In the genomic region with DNA sequence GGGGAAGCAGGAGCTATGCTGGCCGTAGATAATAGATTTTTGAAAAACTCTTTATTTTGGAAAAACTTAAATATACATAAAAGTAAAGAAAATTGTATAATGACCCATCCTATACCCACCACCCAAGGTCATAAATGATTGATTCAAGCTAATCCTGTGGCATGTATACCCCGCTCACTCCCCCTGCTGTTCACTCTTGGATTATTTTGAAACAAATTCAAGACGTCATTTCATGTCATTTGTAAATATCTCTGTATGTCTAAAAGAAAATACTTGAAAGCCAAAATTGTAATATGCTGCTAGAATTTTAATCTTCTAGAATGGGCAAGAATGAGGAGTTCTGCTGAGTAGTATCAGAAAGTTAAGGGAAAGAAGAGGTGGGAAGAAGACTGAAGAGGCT, we compare ENCODE assay signal across 12 cellular contexts.
A peak's percentile ranks its signal among the peaks of the same experiment; 100 is the strongest.
DNase-seq lines count a peak whose midpoint lies in the region; ATAC-seq, FAIRE-seq and TF ChIP-seq lines count a peak whose summit lies in the region.
"Had no signal": no experiment of that assay in that cellular context is flagged by ENCODE, and none has a peak within 500 bp of the region (broad histone marks: within the 10 kb centered on the region; RNA-seq: fewer than 3 reads in every experiment).

No MANE protein-coding gene starts in this region.

- ATAC-seq in A549 (no peak), GM23338 (peak; percentile 49), WTC11 (peak; percentile 46; the same call in 1 of the 2 replicates), GM19035 (IDR thresholded peaks at IDR 0.05; ENCODE audit: unreplicated experiment) (no peak)
- no peak for ATAC-seq in activated CD4-positive, alpha-beta T cell treated with anti-CD3 and anti-CD28 coated beads for 36 hours

- intact Hi-C loops in activated CD4-positive, alpha-beta T cell treated with anti-CD3 and anti-CD28 coated beads for 36 hours (cut with DNase I, micrococcal nuclease) = no loop called here

- H3K27ac ChIP-seq in A549 (no peak overlapping the region), GM23338 (ENCODE audit: low read depth) (no peak overlapping the region)
- H3K27ac ChIP-seq: RWPE1, vagina had no signal

- H4K20me1 ChIP-seq in GM23338 (replicated peaks; ENCODE audit: insufficient read depth) = no peaks in the 10 kb centered on the region; the same call in 1 of the 2 replicates

- H3F3A ChIP-seq in GM23338 (replicated peaks; ENCODE audit: low read depth) = no peaks in the 10 kb centered on the region

- H3K36me3 Mint-ChIP-seq in GM23338 (ENCODE audit: low read depth) = peaks cover 19% of the 10 kb centered on the region
- H3K36me3 Mint-ChIP-seq in WTC11 = peaks cover 20% of the 10 kb centered on the region
- H3K36me3 Mint-ChIP-seq in activated CD4-positive, alpha-beta T cell treated with anti-CD3 and anti-CD28 coated beads for 36 hours (ENCODE audit: low read depth) = no peaks in the 10 kb centered on the region

- peak in 1 of 2 experiments; percentile 4 for DNase-seq in A549 (ENCODE audit: low read depth in 1 of 2, low spot score in 1 of 2)
- peak; percentile 46 for DNase-seq in GM23338 (ENCODE audit: low spot score)
- DNase-seq in WTC11 (ENCODE audit: low spot score) = no peak
- peak; percentile 25 for DNase-seq in iPS DF 4.7 (ENCODE audit: extremely low read depth, low spot score)
- no peak for DNase-seq in superior temporal gyrus (ENCODE audit: extremely low spot score)
- no peak for DNase-seq in activated effector memory CD4-positive, alpha-beta T cell treated with Interleukin-2 at 50 U/mL for 16 hours
- DNase-seq in activated CD4-positive, alpha-beta T cell treated with anti-CD3 and anti-CD28 coated beads for 36 hours = no peak
- DNase-seq: activated T-cell treated with anti-CD3 and anti-CD28 coated beads for 4 hours, small intestine had no signal

- H2AFZ ChIP-seq in GM23338 = no peak overlapping the region

- CTCF ChIA-PET in A549 (lab: Yijun Ruan, JAX) = interaction anchor here (1.0 to 1.5 kb wide), 2 partner anchors 9 to 567 kb away, joined by 3 to 5 read pairs; no protein-coding TSS in a partner anchor
- CTCF ChIA-PET in WTC11 (lab: Charles Lee) = interaction anchor here (0.7 to 2.3 kb wide), 5 partner anchors 9 to 567 kb away, joined by 3 to 8 read pairs (median 6); no protein-coding TSS in a partner anchor
- CTCF ChIA-PET in activated CD4-positive, alpha-beta T cell treated with anti-CD3 and anti-CD28 coated beads for 36 hours (lab: Charles Lee) = no interaction called here

- H3K79me2 ChIP-seq in GM23338 (replicated peaks; ENCODE audit: insufficient read depth) = peaks cover under 1% of the 10 kb centered on the region; the same call in 1 of the 2 replicates

- POLR2A ChIA-PET in A549 (lab: Yijun Ruan, JAX) (no interaction called here), WTC11 (lab: Charles Lee) (no interaction called here)
- POLR2A ChIA-PET in activated CD4-positive, alpha-beta T cell treated with anti-CD3 and anti-CD28 coated beads for 36 hours (lab: Charles Lee) = no interaction called here

- H3K9me2 ChIP-seq in GM23338 (ENCODE audit: insufficient read depth) = no peaks in the 10 kb centered on the region

- no peak for TF ChIP-seq POLR2A in A549 (IDR thresholded peaks at IDR 0.05; ENCODE audit: low read length)

- no peak overlapping the region for H3K4me2 ChIP-seq in A549
- no peak overlapping the region for H3K4me2 ChIP-seq in GM23338

- TF ChIP-seq CTCF in A549 (IDR thresholded peaks at IDR 0.05) (no peak), GM23338 (conservative IDR thresholded peaks at IDR 0.05; ENCODE audit: low read depth in 2 of 2) (peak; percentile 61 to 68), WTC11 (IDR thresholded peaks at IDR 0.05) (no peak; the same call in 1 of the 2 replicates)

- no peaks in the 10 kb centered on the region for H3K4me1 ChIP-seq in A549
- H3K4me1 ChIP-seq in GM23338 (ENCODE audit: insufficient read depth) = no peaks in the 10 kb centered on the region
- H3K4me1 ChIP-seq: vagina had no signal

- no peaks in the 10 kb centered on the region for H3K9me3 ChIP-seq in A549
- H3K9me3 ChIP-seq: vagina had no signal

- no peak overlapping the region for H3K4me3 Mint-ChIP-seq in GM23338
- no peak overlapping the region for H3K4me3 Mint-ChIP-seq in WTC11
- H3K4me3 Mint-ChIP-seq in activated CD4-positive, alpha-beta T cell treated with anti-CD3 and anti-CD28 coated beads for 36 hours = no peak overlapping the region

- TF ChIP-seq RAD21 in A549 (conservative IDR thresholded peaks at IDR 0.05 in 1 of 2, IDR thresholded peaks at IDR 0.05 in 1 of 2) = peak; percentile 10 to 24; a peak in 1 of 5 replicates

- H3K9me3 Mint-ChIP-seq in GM23338 (no peaks in the 10 kb centered on the region), WTC11 (no peaks in the 10 kb centered on the region; the same call in 1 of the 2 replicates)
- peaks cover under 1% of the 10 kb centered on the region for H3K9me3 Mint-ChIP-seq in activated CD4-positive, alpha-beta T cell treated with anti-CD3 and anti-CD28 coated beads for 36 hours (ENCODE audit: low read depth)

- WGBS in A549 (ENCODE audit: missing lambda C conversion rate) = 27% methylated on average over 3 of the region's 3 CpGs

- H3K4me1 Mint-ChIP-seq in GM23338 = peaks cover 8% of the 10 kb centered on the region; the same call in 2 of the 3 replicates
- H3K4me1 Mint-ChIP-seq in WTC11 = peaks cover 17% of the 10 kb centered on the region
- H3K4me1 Mint-ChIP-seq in activated CD4-positive, alpha-beta T cell treated with anti-CD3 and anti-CD28 coated beads for 36 hours = no peaks in the 10 kb centered on the region

- H3K27ac Mint-ChIP-seq in GM23338 (no peak overlapping the region), WTC11 (no peak overlapping the region)
- H3K27ac Mint-ChIP-seq in activated CD4-positive, alpha-beta T cell treated with anti-CD3 and anti-CD28 coated beads for 36 hours = no peak overlapping the region

- no peaks in the 10 kb centered on the region for H3K27me3 ChIP-seq in GM23338 (ENCODE audit: insufficient read depth)
- H3K27me3 ChIP-seq: vagina had no signal

- FAIRE-seq in A549 (lab: Jason Lieb, UNC) = no peak
- FAIRE-seq: small intestine had no signal

- H3K4me3 ChIP-seq in A549 = no peak overlapping the region
- H3K4me3 ChIP-seq in GM23338 = no peak overlapping the region
- H3K4me3 ChIP-seq: vagina had no signal

- no peaks in the 10 kb centered on the region for H3K36me3 ChIP-seq in GM23338 (ENCODE audit: insufficient read depth)
- H3K36me3 ChIP-seq: vagina had no signal

- H3K27me3 Mint-ChIP-seq in GM23338 (ENCODE audit: insufficient read depth, low read depth, poor library complexity) (peaks cover 1% of the 10 kb centered on the region), WTC11 (ENCODE audit: low read depth) (no peaks in the 10 kb centered on the region)
- peaks cover 9% of the 10 kb centered on the region for H3K27me3 Mint-ChIP-seq in activated CD4-positive, alpha-beta T cell treated with anti-CD3 and anti-CD28 coated beads for 36 hours

- no peak for TF ChIP-seq EP300 in A549 (IDR thresholded peaks at IDR 0.05)

TF ChIP-seq in A549, 52 proteins besides CTCF, POLR2A, EP300 and RAD21 (continues in another document):
- TF ChIP-seq CBX2 (IDR thresholded peaks at IDR 0.05; ENCODE audit: borderline replicate concordance, low read depth) (no peak), FOSB (CRISPR knock-in tag; IDR thresholded peaks at IDR 0.05) (no peak), MAZ (IDR thresholded peaks at IDR 0.05; ENCODE audit: borderline replicate concordance, low read depth, low read length) (no peak), SMC3 (IDR thresholded peaks at IDR 0.05) (no peak)
- TF ChIP-seq, protein P1, sequence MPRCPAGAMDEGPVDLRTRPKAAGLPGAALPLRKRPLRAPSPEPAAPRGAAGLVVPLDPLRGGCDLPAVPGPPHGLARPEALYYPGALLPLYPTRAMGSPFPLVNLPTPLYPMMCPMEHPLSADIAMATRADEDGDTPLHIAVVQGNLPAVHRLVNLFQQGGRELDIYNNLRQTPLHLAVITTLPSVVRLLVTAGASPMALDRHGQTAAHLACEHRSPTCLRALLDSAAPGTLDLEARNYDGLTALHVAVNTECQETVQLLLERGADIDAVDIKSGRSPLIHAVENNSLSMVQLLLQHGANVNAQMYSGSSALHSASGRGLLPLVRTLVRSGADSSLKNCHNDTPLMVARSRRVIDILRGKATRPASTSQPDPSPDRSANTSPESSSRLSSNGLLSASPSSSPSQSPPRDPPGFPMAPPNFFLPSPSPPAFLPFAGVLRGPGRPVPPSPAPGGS (IDR thresholded peaks at IDR 0.05) = no peak

TF ChIP-seq in GM23338, 12 proteins besides CTCF, POLR2A, EP300 and RAD21 (continues in another document):
- TF ChIP-seq NANOG (IDR thresholded peaks at IDR 0.05; ENCODE audit: borderline replicate concordance) (no peak), ZNF114 (CRISPR knock-in tag; IDR thresholded peaks at IDR 0.05) (no peak)

TF ChIP-seq in WTC11, 78 proteins besides CTCF, POLR2A, EP300 and RAD21 (continues in another document):
- TF ChIP-seq ZNF671 (CRISPR knock-in tag; IDR thresholded peaks at IDR 0.05) = no peak
- TF ChIP-seq, protein P2, sequence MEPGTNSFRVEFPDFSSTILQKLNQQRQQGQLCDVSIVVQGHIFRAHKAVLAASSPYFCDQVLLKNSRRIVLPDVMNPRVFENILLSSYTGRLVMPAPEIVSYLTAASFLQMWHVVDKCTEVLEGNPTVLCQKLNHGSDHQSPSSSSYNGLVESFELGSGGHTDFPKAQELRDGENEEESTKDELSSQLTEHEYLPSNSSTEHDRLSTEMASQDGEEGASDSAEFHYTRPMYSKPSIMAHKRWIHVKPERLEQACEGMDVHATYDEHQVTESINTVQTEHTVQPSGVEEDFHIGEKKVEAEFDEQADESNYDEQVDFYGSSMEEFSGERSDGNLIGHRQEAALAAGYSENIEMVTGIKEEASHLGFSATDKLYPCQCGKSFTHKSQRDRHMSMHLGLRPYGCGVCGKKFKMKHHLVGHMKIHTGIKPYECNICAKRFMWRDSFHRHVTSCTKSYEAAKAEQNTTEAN (CRISPR knock-in tag; IDR thresholded peaks at IDR 0.05) = no peak

Comparison
In these comparisons a context has a peak if more than half of its experiments do, and no peak if none do; other contexts are left out.
1. ATAC-seq: peak in GM23338 (single experiment) and WTC11 (single experiment); none in A549 (0 of 2), GM19035 (single experiment) and activated CD4-positive, alpha-beta T cell treated with anti-CD3 and anti-CD28 coated beads for 36 hours (single experiment).
2. DNase-seq: peak in GM23338 (single experiment) and iPS DF 4.7 (single experiment); none in WTC11 (single experiment), superior temporal gyrus (single experiment), activated effector memory CD4-positive, alpha-beta T cell treated with Interleukin-2 at 50 U/mL for 16 hours (single experiment) and activated CD4-positive, alpha-beta T cell treated with anti-CD3 and anti-CD28 coated beads for 36 hours (single experiment).
3. CTCF ChIP-seq: peak in GM23338 (2 of 2); none in A549 (single experiment) and WTC11 (single experiment).